28 cellular contexts compared by ENCODE assay signal in the genomic region with DNA sequence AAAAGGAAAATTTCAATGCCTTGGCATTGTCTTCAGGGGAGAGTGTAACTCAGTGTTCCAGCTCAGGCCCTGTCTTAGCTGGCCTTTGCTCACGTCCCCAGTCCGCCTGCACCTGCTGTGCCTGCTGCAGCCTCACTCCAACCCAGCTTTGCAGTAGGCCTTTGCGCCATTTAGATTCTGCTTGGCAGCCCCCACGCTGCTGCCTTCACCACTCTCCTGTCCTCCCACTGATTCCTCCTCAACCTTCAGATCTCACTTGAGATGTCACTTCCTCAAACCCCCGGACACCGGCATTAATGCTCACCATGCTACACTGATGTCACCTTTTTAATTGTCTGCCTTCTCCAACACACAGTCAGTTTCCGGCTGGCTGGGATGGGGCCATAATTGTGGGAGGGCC.
"Had no signal": no experiment of that assay in that cellular context is flagged by ENCODE, and none has a peak within 500 bp of the region (broad histone marks: within the 10 kb centered on the region; RNA-seq: fewer than 3 reads in every experiment).

No MANE protein-coding gene starts in this region.

- ATAC-seq: left colon; left lung; lower lobe of right lung; naive thymus-derived CD8-positive, alpha-beta T cell; psoas muscle; right lobe of liver; stimulated activated naive B cell treated with anti-CD40 and anti-IgM and Interleukin-4, amounts not matched to agents 10 μg/mL and 1 μg/mL and 100 μg/mL, for 72 hours; stimulated activated naive CD8-positive, alpha-beta T cell treated with anti-CD3 and anti-CD28 coated beads, Interleukin-15, Interleukin-2, amounts not matched to agents 100 U/mL and 50 U/mL, for 24 hours had no signal

- H3K27ac ChIP-seq: left lung, lower lobe of right lung, neutrophil, parathyroid adenoma, psoas muscle, right atrium auricular region, right lobe of liver, stomach, testis, thyroid gland, transverse colon, upper lobe of left lung, vagina had no signal

- H3K36me3 ChIP-seq: left lung, lower lobe of right lung, neutrophil, right atrium auricular region, right lobe of liver, stomach, thyroid gland, transverse colon, upper lobe of left lung, vagina had no signal

- H2AFZ ChIP-seq: parathyroid adenoma had no signal

- FAIRE-seq: keratinocyte had no signal

- H3K4me1 ChIP-seq: left lung, lower lobe of right lung, parathyroid adenoma, psoas muscle, right atrium auricular region, right lobe of liver, stomach, testis, thyroid gland, transverse colon, upper lobe of left lung, vagina had no signal

- H3K4me2 ChIP-seq: smooth muscle cell had no signal

- H3K9me3 ChIP-seq: neutrophil, psoas muscle, right atrium auricular region, right lobe of liver, testis, thyroid gland, transverse colon, upper lobe of left lung, vagina had no signal

- H3K4me3 ChIP-seq: left lung, lower lobe of right lung, psoas muscle, right atrium auricular region, right lobe of liver, smooth muscle cell, stomach, testis, thyroid gland, transverse colon, upper lobe of left lung, vagina had no signal

- H3K27me3 ChIP-seq: neutrophil, right atrium auricular region, right lobe of liver, stomach, testis, thyroid gland, transverse colon, upper lobe of left lung, vagina had no signal

- DNase-seq: hippocampal formation; kidney glomerular epithelial cell; left colon; left lung; lower lobe of right lung; mammary epithelial cell; mesenchymal stem cell; naive thymus-derived CD8-positive, alpha-beta T cell; occipital lobe; psoas muscle; right lobe of liver; stimulated activated CD4-positive, alpha-beta T cell treated with anti-CD3 and anti-CD28 coated beads, Interleukin-1b, Interleukin-23, amount 100 ng/mL, for 48 hours; stimulated activated CD4-positive, alpha-beta T cell treated with anti-CD3 and anti-CD28 coated beads, Interleukin-2, amount 100 ng/mL, for 48 hours; stimulated activated CD4-positive, alpha-beta T cell treated with anti-CD3 and anti-CD28 coated beads, Interleukin-4, amount 100 ng/mL, for 4 hours; stimulated activated CD8-positive, alpha-beta memory T cell treated with anti-CD3 and anti-CD28 coated beads, Interleukin-4, amount 100 ng/mL, for 48 hours; stimulated activated naive B cell treated with anti-CD40 and anti-IgM and Interleukin-4, amounts not matched to agents 10 μg/mL and 1 μg/mL and 100 μg/mL, for 72 hours; stimulated activated naive CD8-positive, alpha-beta T cell treated with anti-CD3 and anti-CD28 coated beads, Interleukin-15, Interleukin-2, amounts not matched to agents 100 U/mL and 50 U/mL, for 24 hours; stomach; testis; thyroid gland; transverse colon had no signal

- H3K79me2 ChIP-seq: parathyroid adenoma had no signal

- H3K9ac ChIP-seq: parathyroid adenoma had no signal
